1 cellular context compared by ENCODE assay signal in genomic region chr3:47628426-47628825, GRCh38.
TF ChIP-seq lines count a peak whose summit lies in the region.

No MANE protein-coding gene starts in this region.

TF ChIP-seq in GM23338, 12 proteins besides CTCF, POLR2A, EP300 and RAD21 (continued from another document):
- no peak for TF ChIP-seq ZNF462 (CRISPR knock-in tag; IDR thresholded peaks at IDR 0.05)
- TF ChIP-seq ZNF331 (CRISPR knock-in tag; IDR thresholded peaks at IDR 0.05; ENCODE audit: low read depth): no peak
- TF ChIP-seq JUNB (IDR thresholded peaks at IDR 0.05; ENCODE audit: unreplicated experiment): no peak
- no peak for TF ChIP-seq NANOG (IDR thresholded peaks at IDR 0.05; ENCODE audit: borderline replicate concordance)
- no peak for TF ChIP-seq POLR2AphosphoS5 (IDR thresholded peaks at IDR 0.05; ENCODE audit: low read depth)
- TF ChIP-seq ZNF114 (CRISPR knock-in tag; IDR thresholded peaks at IDR 0.05): no peak
- no peak for TF ChIP-seq EZH2 (IDR thresholded peaks at IDR 0.05; ENCODE audit: low read depth, unreplicated experiment)
- TF ChIP-seq CREB1 (CRISPR knock-in tag; IDR thresholded peaks at IDR 0.05; ENCODE audit: low read depth): no peak
- no peak for TF ChIP-seq EZH2phosphoT487 (IDR thresholded peaks at IDR 0.05; ENCODE audit: unreplicated experiment)
